ENCODE assay signal across 14 cellular contexts in the genomic region with DNA sequence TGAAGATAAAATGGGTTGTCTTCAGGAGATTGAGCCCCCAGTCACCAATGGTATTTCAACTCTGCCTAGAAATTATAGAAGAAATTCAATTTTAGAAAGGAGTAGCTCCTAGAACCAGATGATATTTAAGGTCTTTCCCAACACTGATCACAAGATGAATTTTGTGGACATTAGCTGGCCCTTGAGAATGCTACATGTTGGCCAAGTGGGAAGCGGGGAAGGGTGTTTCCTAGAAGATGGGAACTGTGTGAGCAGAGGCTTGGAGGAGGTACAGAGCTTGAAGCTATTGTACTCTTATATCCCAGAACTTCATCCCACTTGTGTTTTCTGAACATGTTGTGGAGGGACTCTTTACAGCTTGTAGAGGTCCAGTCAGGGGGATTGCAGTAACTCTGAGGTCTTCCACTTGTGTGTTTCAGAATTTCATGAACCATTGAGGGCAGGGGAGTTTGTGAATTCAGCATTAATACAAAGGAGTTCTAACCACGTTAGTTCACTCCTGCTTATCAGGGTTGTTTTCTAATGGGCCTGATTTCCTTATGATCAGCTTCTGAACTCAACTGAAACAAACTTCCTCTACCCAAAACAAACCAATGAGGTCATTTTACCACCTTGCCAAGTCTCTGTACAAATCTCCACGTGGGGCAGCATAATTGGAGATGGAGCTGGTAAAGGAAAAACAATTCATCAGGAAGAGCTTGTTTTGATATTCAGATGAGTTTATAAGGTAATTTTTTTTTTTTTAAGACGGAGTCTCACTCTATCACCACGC.
DNase-seq lines count a peak whose midpoint lies in the region; ATAC-seq and TF ChIP-seq lines count a peak whose summit lies in the region.
"Had no signal": no experiment of that assay in that cellular context is flagged by ENCODE, and none has a peak within 500 bp of the region (broad histone marks: within the 10 kb centered on the region; RNA-seq: fewer than 3 reads in every experiment).

No MANE protein-coding gene starts in this region.

- CTCF ChIA-PET in MCF 10A (lab: Yijun Ruan, JAX): interaction anchor here (0.6 to 1.4 kb wide), 5 partner anchors 39 to 514 kb away, joined by 3 to 5 read pairs (median 3); no protein-coding TSS in a partner anchor

- H3K4me3 Mint-ChIP-seq in MCF 10A (ENCODE audit: unreplicated experiment): no peak overlapping the region
- H3K4me3 Mint-ChIP-seq in activated T-cell treated with anti-CD3 and anti-CD28 coated beads, Interleukin-2, amount 50 U/mL, for 24 hours: no peak overlapping the region
- H3K4me3 Mint-ChIP-seq: stimulated activated naive CD8-positive, alpha-beta T cell treated with anti-CD3 and anti-CD28 coated beads, Interleukin-15, amount 100 ng/mL, for 72 hours had no signal

- H3K9ac ChIP-seq in stomach smooth muscle (ENCODE audit: low read length in 2 of 2): peak overlapping the region in 1 of 2 donors; percentile 29

- no peak overlapping the region for H3K4me3 ChIP-seq in stomach smooth muscle (ENCODE audit: low read length in 2 of 2)
- H3K4me3 ChIP-seq: lower lobe of right lung, psoas muscle had no signal

- H3K9me3 Mint-ChIP-seq in MCF 10A (ENCODE audit: unreplicated experiment): no peaks in the 10 kb centered on the region
- H3K9me3 Mint-ChIP-seq in activated T-cell treated with anti-CD3 and anti-CD28 coated beads, Interleukin-2, amount 50 U/mL, for 24 hours: no peaks in the 10 kb centered on the region
- H3K9me3 Mint-ChIP-seq: stimulated activated naive CD8-positive, alpha-beta T cell treated with anti-CD3 and anti-CD28 coated beads, Interleukin-15, amount 100 ng/mL, for 72 hours had no signal

- ATAC-seq in HG03095 (IDR thresholded peaks at IDR 0.05; ENCODE audit: unreplicated experiment): no peak
- ATAC-seq: lower lobe of right lung; stimulated activated naive CD8-positive, alpha-beta T cell treated with anti-CD3 and anti-CD28 coated beads, Interleukin-15, amount 100 ng/mL, for 72 hours had no signal

- no peaks in the 10 kb centered on the region for H3K27me3 Mint-ChIP-seq in MCF 10A (ENCODE audit: insufficient read depth, unreplicated experiment)
- peaks cover 12% of the 10 kb centered on the region for H3K27me3 Mint-ChIP-seq in activated T-cell treated with anti-CD3 and anti-CD28 coated beads, Interleukin-2, amount 50 U/mL, for 24 hours

- no peak for TF ChIP-seq CTCF in MCF 10A (IDR thresholded peaks at IDR 0.05; ENCODE audit: unreplicated experiment)

- no peaks in the 10 kb centered on the region for H3K36me3 Mint-ChIP-seq in MCF 10A (ENCODE audit: insufficient read depth, unreplicated experiment)
- H3K36me3 Mint-ChIP-seq in activated T-cell treated with anti-CD3 and anti-CD28 coated beads, Interleukin-2, amount 50 U/mL, for 24 hours (ENCODE audit: low read depth): no peaks in the 10 kb centered on the region

- POLR2A ChIA-PET in MCF 10A (lab: Yijun Ruan, JAX): interaction anchor here (0.6 to 1.9 kb wide), 3 partner anchors 10 to 817 kb away, joined by 3 to 6 read pairs (median 4); no protein-coding TSS in a partner anchor

- H3K4me1 ChIP-seq in stomach smooth muscle (ENCODE audit: control insufficient read depth, insufficient read depth, low read length): peaks cover 45% of the 10 kb centered on the region
- H3K4me1 ChIP-seq: lower lobe of right lung had no signal

- H3K4me1 Mint-ChIP-seq in MCF 10A (ENCODE audit: insufficient read depth, unreplicated experiment): peaks cover 19% of the 10 kb centered on the region
- H3K4me1 Mint-ChIP-seq in activated T-cell treated with anti-CD3 and anti-CD28 coated beads, Interleukin-2, amount 50 U/mL, for 24 hours (ENCODE audit: low read depth): no peaks in the 10 kb centered on the region
- H3K4me1 Mint-ChIP-seq: stimulated activated naive CD8-positive, alpha-beta T cell treated with anti-CD3 and anti-CD28 coated beads, Interleukin-15, amount 100 ng/mL, for 72 hours had no signal

- peak overlapping the region; percentile 33 for H3K27ac ChIP-seq in stomach smooth muscle (ENCODE audit: low read length)
- H3K27ac ChIP-seq: lower lobe of right lung, psoas muscle had no signal

- DNase-seq in HT-29 (ENCODE audit: low spot score) (peak; percentile 23), MCF 10A (ENCODE audit: unreplicated experiment) (peak; percentile 46), kidney glomerular epithelial cell (lab: John Stamatoyannopoulos, UW) (peak; percentile 85), AG08396 (ENCODE audit: low spot score) (no peak)
- DNase-seq in activated T-cell treated with anti-CD3 and anti-CD28 coated beads, Interleukin-2, amount 50 U/mL, for 24 hours: no peak
- DNase-seq: activated CD4-positive, alpha-beta T cell treated with anti-CD3 and anti-CD28 coated beads for 4 hours; cerebellar nuclear complex; lower lobe of right lung; NCI-H187; NK-92 treated with Interleukin-12 subunit alpha and Interleukin-12 subunit beta, amount 100 ng/mL, for 24 hours; stimulated activated naive CD8-positive, alpha-beta T cell treated with anti-CD3 and anti-CD28 coated beads, Interleukin-15, amount 100 ng/mL, for 72 hours had no signal

- no peaks in the 10 kb centered on the region for H3K27me3 ChIP-seq in stomach smooth muscle (ENCODE audit: control insufficient read depth in 1 of 2, insufficient read depth in 2 of 2, low read length in 2 of 2)

- intact Hi-C loops in MCF 10A (cut with micrococcal nuclease): no loop called here

- H3K36me3 ChIP-seq in stomach smooth muscle (ENCODE audit: control insufficient read depth in 2 of 2, insufficient read depth in 2 of 2, low read length in 2 of 2): no peaks in the 10 kb centered on the region
- H3K36me3 ChIP-seq: lower lobe of right lung had no signal

- H3K9me3 ChIP-seq in stomach smooth muscle (ENCODE audit: control insufficient read depth in 2 of 2, low read length in 2 of 2): no peaks in the 10 kb centered on the region
- H3K9me3 ChIP-seq: lower lobe of right lung, psoas muscle had no signal

- BruUV-seq in MCF 10A (replicated peaks; lab: Mats Ljungman, UMichigan): no TSS peak

- H3K27ac Mint-ChIP-seq in MCF 10A (ENCODE audit: low read depth, unreplicated experiment): no peak overlapping the region
- no peak overlapping the region for H3K27ac Mint-ChIP-seq in activated T-cell treated with anti-CD3 and anti-CD28 coated beads, Interleukin-2, amount 50 U/mL, for 24 hours
- H3K27ac Mint-ChIP-seq: stimulated activated naive CD8-positive, alpha-beta T cell treated with anti-CD3 and anti-CD28 coated beads, Interleukin-15, amount 100 ng/mL, for 72 hours had no signal

Comparison
In these comparisons a context has a peak if more than half of its experiments do, and no peak if none do; other contexts are left out.
1. DNase-seq: peak in HT-29 (single experiment), MCF 10A (single experiment) and kidney glomerular epithelial cell (single experiment); none in activated T-cell treated with anti-CD3 and anti-CD28 coated beads, Interleukin-2, amount 50 U/mL, for 24 hours (single experiment) and AG08396 (single experiment).